In the genomic region with DNA sequence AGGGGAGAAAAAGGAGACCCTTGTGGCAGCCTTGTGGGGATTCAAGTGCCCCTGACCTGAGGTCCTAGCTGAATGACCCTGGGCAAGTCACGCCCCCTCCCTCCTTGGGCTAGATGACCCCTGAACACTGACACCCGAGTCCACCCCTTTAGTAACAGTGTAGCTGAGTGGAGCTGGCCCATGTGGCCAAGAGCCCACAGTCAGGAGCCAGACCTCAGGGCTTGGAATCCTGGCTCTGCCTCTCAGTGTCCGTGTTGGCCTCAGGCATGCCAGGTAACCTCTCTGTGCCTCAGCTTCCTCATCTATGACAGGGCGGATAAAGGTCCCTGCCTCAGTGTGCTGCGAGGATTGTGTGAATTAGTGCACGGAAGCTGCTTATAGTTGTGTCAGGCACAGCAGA, we compare ENCODE assay signal across 20 cellular contexts. TPM values are rescaled to one million over a fixed set of nuclear protein-coding genes. Genes with fewer than 3 reads are reported as not detected.
DNase-seq lines count a peak whose midpoint lies in the region; ATAC-seq, FAIRE-seq and TF ChIP-seq lines count a peak whose summit lies in the region.
"Had no signal": no experiment of that assay in that cellular context is flagged by ENCODE, and none has a peak within 500 bp of the region (broad histone marks: within the 10 kb centered on the region; RNA-seq: fewer than 3 reads in every experiment).

No MANE protein-coding gene starts in this region.

- H3K27me3 ChIP-seq in left ventricle myocardium inferior (ENCODE audit: low read depth), result no peaks in the 10 kb centered on the region
- peaks cover 0 to 1% (median 0%) of the 10 kb centered on the region in 4 donors for H3K27me3 ChIP-seq in esophagus squamous epithelium
- H3K27me3 ChIP-seq in pancreas, result no peaks in the 10 kb centered on the region
- H3K27me3 ChIP-seq in gastroesophageal sphincter, result no peaks in the 10 kb centered on the region
- H3K27me3 ChIP-seq: MG63, Peyer's patch had no signal

- intact Hi-C loops in left ventricle myocardium inferior (cut with micrococcal nuclease), result no loop called here
- intact Hi-C loops in Right ventricle myocardium inferior (cut with DNase I), result no loop called here
- intact Hi-C loops in esophagus squamous epithelium (cut with DNase I), result no loop called here
- intact Hi-C loops in pancreas (cut with DNase I), result no loop called here

- H3K4me3 ChIP-seq in left ventricle myocardium inferior, result no peak overlapping the region
- H3K4me3 ChIP-seq in esophagus squamous epithelium, result no peak overlapping the region
- H3K4me3 ChIP-seq in pancreas, result no peak overlapping the region
- no peak overlapping the region for H3K4me3 ChIP-seq in gastroesophageal sphincter
- H3K4me3 ChIP-seq: A549, GM23338, MG63, Peyer's patch had no signal

- H3K36me3 ChIP-seq in left ventricle myocardium inferior, result peaks cover 34% of the 10 kb centered on the region
- H3K36me3 ChIP-seq in esophagus squamous epithelium, result peaks cover 0 to 4% (median 0%) of the 10 kb centered on the region in 3 donors
- no peaks in the 10 kb centered on the region for H3K36me3 ChIP-seq in pancreas
- H3K36me3 ChIP-seq in gastroesophageal sphincter, result no peaks in the 10 kb centered on the region
- H3K36me3 ChIP-seq: MG63, Peyer's patch had no signal

- no peak for TF ChIP-seq POLR2A in esophagus squamous epithelium (IDR thresholded peaks at IDR 0.05)
- TF ChIP-seq POLR2A in gastroesophageal sphincter (IDR thresholded peaks at IDR 0.05), result no peak

- DNase-seq in left ventricle myocardium inferior (no peak), Right ventricle myocardium inferior (ENCODE audit: missing footprints) (no peak), esophagus squamous epithelium (lab: John Stamatoyannopoulos, UW) (no peak), pancreas (peak in 2 of 6 donors; percentile 14 to 42), SIG-M5 treated with dmso at 0.1 percent for 504 hours (lab: John Stamatoyannopoulos, UW; ENCODE audit: unreplicated experiment) (no peak)
- no peak for DNase-seq in stimulated activated CD8-positive, alpha-beta memory T cell treated with anti-CD3 and anti-CD28 coated beads, Interleukin-4, amount 100 ng/mL, for 48 hours
- DNase-seq: DMS 273 treated with DMSO at 0.1 percent for 48 hours, GF-D8, NCI-H1092 treated with DMSO at 0.1 percent for 48 hours, NCI-H1694, NCI-H226, NCI-H524 treated with DMSO at 0.1 percent for 48 hours, Peyer's patch, SHP77 had no signal

- TF ChIP-seq CTCF in left ventricle myocardium inferior (IDR thresholded peaks at IDR 0.05; ENCODE audit: borderline replicate concordance) (no peak), esophagus squamous epithelium (IDR thresholded peaks at IDR 0.05) (no peak), pancreas (IDR thresholded peaks at IDR 0.05) (no peak), gastroesophageal sphincter (IDR thresholded peaks at IDR 0.05) (no peak)

- FAIRE-seq in pancreas (lab: Jason Lieb, UNC), result no peak
- FAIRE-seq: A549, GM12891 had no signal

- no peak for ATAC-seq in Right ventricle myocardium inferior
- ATAC-seq in pancreas, result no peak
- no peak for ATAC-seq in gastroesophageal sphincter
- ATAC-seq: A549, GM23338 had no signal

- H3K27ac ChIP-seq in left ventricle myocardium inferior (replicated peaks), result peak overlapping the region; percentile 87
- H3K27ac ChIP-seq in esophagus squamous epithelium, result peak overlapping the region; percentile 24 to 73 (median 50)
- peak overlapping the region in 3 of 4 donors; percentile 66 to 87 (median 87) for H3K27ac ChIP-seq in pancreas
- no peak overlapping the region for H3K27ac ChIP-seq in gastroesophageal sphincter
- H3K27ac ChIP-seq: Peyer's patch had no signal

- 79 to 100% methylated on average over 2 to 5 of the region's 6 CpGs for WGBS in esophagus squamous epithelium, 2 donors
- 88 to 93% methylated on average over 6 of the region's 6 CpGs for WGBS in pancreas, 2 donors
- 50 to 60% methylated on average over 1 of the region's 6 CpGs for WGBS in gastroesophageal sphincter (ENCODE audit: low coverage in 1 of 2), 2 donors

- H3K9me3 ChIP-seq in left ventricle myocardium inferior (replicated peaks), result no peaks in the 10 kb centered on the region
- H3K9me3 ChIP-seq in esophagus squamous epithelium, result no peaks in the 10 kb centered on the region
- no peaks in the 10 kb centered on the region for H3K9me3 ChIP-seq in pancreas
- H3K9me3 ChIP-seq in gastroesophageal sphincter, result no peaks in the 10 kb centered on the region
- H3K9me3 ChIP-seq: A549, MG63, Peyer's patch had no signal

- no peak for TF ChIP-seq EP300 in gastroesophageal sphincter (IDR thresholded peaks at IDR 0.05)

- H3K4me1 ChIP-seq in left ventricle myocardium inferior, result peaks cover 98% of the 10 kb centered on the region
- H3K4me1 ChIP-seq in esophagus squamous epithelium, result peaks cover 0 to 17% (median 0%) of the 10 kb centered on the region in 3 donors
- peaks cover 14 to 29% (median 27%) of the 10 kb centered on the region in 3 donors for H3K4me1 ChIP-seq in pancreas
- no peaks in the 10 kb centered on the region for H3K4me1 ChIP-seq in gastroesophageal sphincter
- H3K4me1 ChIP-seq: A549, Peyer's patch had no signal

RNA-seq across cellular contexts. Expression of gene IP6K3, which starts 14.3 kb away (rescaled TPM):
- total RNA-seq in left ventricle myocardium inferior (42.0 TPM), Right ventricle myocardium inferior (47.6 TPM), esophagus squamous epithelium (1 to 10 TPM in 2 of 4 donors, under 1 TPM in 1, not detected in 1; 0.75 to 5.5 (median 1.7) TPM), pancreas (under 1 TPM; 0.12 to 0.69 (median 0.38) TPM), gastroesophageal sphincter (1 to 10 TPM in 3 of 4 donors, under 1 TPM in 1; 0.32 to 5.5 (median 2.8) TPM)
- under 1 TPM; 0.19 to 0.49 TPM for polyA plus RNA-seq in pancreas
- total RNA-seq: Daoy had no signal

RNA-seq across cellular contexts. Expression of gene UQCC2, which starts 20.9 kb away (rescaled TPM):
- 199 TPM for total RNA-seq in left ventricle myocardium inferior
- total RNA-seq in Right ventricle myocardium inferior, result 215 TPM
- 10 to 100 TPM in 3 of 4 donors, 1 to 10 TPM in 1; 7.8 to 36.8 (median 13.7) TPM for total RNA-seq in esophagus squamous epithelium
- total RNA-seq in pancreas, result 10 to 100 TPM; 13.9 to 32.1 (median 23.3) TPM
- 10 to 100 TPM; 40.2 to 58.9 TPM for polyA plus RNA-seq in pancreas
- 10 to 100 TPM; 14.5 to 25.3 (median 17.7) TPM for total RNA-seq in gastroesophageal sphincter

RNA-seq across cellular contexts. Expression of gene LEMD2, which starts 56.5 kb away (rescaled TPM):
- total RNA-seq in left ventricle myocardium inferior (22.2 TPM), Right ventricle myocardium inferior (23.2 TPM), esophagus squamous epithelium (10 to 100 TPM; 37.7 to 47.2 (median 42.3) TPM), pancreas (10 to 100 TPM; 23.4 to 34.5 (median 27.8) TPM), gastroesophageal sphincter (10 to 100 TPM; 47.3 to 50.9 (median 49.9) TPM)
- polyA plus RNA-seq in pancreas, result 10 to 100 TPM; 46.0 to 59.4 TPM

Comparison
In these comparisons a context has a peak if more than half of its experiments do, and no peak if none do; other contexts are left out.
1. H3K27ac ChIP-seq: peak in left ventricle myocardium inferior (single experiment), esophagus squamous epithelium (4 of 4) and pancreas (3 of 4); none in gastroesophageal sphincter (0 of 4).